ENCODE assay signal across 8 cellular contexts in the genomic region with DNA sequence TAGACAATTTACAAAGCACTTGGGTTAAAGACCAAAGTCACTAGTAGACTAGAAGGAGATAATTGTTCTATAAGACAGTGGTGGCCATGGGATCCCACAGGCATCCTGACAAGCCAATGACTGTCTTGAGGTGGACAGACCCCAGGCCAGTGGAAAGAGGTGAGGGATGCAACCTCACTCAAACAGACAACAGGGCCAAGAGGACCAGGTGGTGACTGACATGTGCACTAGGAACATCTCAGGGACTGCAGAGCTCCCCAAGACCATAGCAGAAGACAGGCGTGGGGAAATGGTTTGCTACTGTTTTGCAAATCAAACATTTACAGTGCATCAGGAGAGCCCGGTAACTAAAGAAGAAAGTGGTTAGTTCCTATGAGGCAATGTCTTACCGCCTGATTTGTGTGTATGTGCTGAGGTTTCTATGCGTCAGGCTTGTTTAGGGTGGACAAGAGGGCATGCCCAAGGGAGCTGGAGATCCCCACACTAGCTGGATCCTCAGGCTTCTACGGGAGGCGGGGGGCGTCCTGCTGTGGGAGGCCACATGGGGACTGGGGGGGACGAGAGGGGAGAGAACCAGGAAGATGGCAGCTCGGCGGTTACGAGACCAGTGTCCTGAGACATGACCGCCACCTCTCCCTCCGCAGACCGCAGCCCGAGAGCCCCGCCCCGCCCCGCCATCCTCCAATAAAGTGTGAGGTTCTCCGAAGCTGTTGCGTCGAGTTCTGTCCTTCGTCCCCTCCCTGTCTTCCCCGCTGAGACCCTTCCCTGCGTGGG. TPM values are rescaled to one million over a fixed set of nuclear protein-coding genes. Genes with fewer than 3 reads are reported as not detected.
A peak's percentile ranks its signal among the peaks of the same experiment; 100 is the strongest.
DNase-seq lines count a peak whose midpoint lies in the region; ATAC-seq and TF ChIP-seq lines count a peak whose summit lies in the region.

No MANE protein-coding gene starts in this region.

- ATAC-seq in GM21515 (IDR thresholded peaks at IDR 0.05; ENCODE audit: unreplicated experiment), result peak; percentile 44
- ATAC-seq in gastrocnemius medialis, result peak; percentile 85 to 89

- H3K27ac ChIP-seq in SJSA1 (peak overlapping the region; percentile 77), angular gyrus (ENCODE audit: low read depth, low read length) (peak overlapping the region; percentile 77), gastrocnemius medialis (peak overlapping the region; percentile 87 to 96 (median 93))

- H3K36me3 ChIP-seq in SJSA1 (peaks cover 41% of the 10 kb centered on the region), gastrocnemius medialis (peaks cover 0 to 33% of the 10 kb centered on the region in 2 donors)

- H3K4me1 ChIP-seq in SJSA1 (replicated peaks), result peaks cover 12% of the 10 kb centered on the region
- peaks cover 11 to 22% of the 10 kb centered on the region in 2 donors for H3K4me1 ChIP-seq in gastrocnemius medialis

- DNase-seq in DMS79 treated with DMSO at 0.1 percent for 48 hours (lab: John Stamatoyannopoulos, UW) (peak; percentile 46), HUDEP-2 (lab: John Stamatoyannopoulos, UW; ENCODE audit: unreplicated experiment in 76 of 76) (peak in 63 of 76 experiments; percentile 12 to 86 (median 67)), SJSA1 (ENCODE audit: low read depth in 1 of 2, low spot score in 2 of 2) (peak; percentile 81 to 89), hypothalamus (lab: John Stamatoyannopoulos, UW) (peak in 37 of 51 donors; percentile 51 to 96 (median 82)), gastrocnemius medialis (peak; percentile 72 to 84), NCI-H774 (lab: John Stamatoyannopoulos, UW) (no peak)

- H3K27me3 ChIP-seq in SJSA1 (replicated peaks), result no peaks in the 10 kb centered on the region
- H3K27me3 ChIP-seq in gastrocnemius medialis, result no peaks in the 10 kb centered on the region

- intact Hi-C loops in gastrocnemius medialis (cut with DNase I; ENCODE audit: low total_unique reads), result loop anchor here (5.0 to 10.0 kb wide), 3 partner anchors 127 to 173 kb away; partner anchors contain the start of genes DDRGK1, ITPA, LZTS3 and PTPRA

- in situ Hi-C loops in gastrocnemius medialis (cut with MboI; ENCODE audit: low sequenced_read_pairs in 4 of 4), result no loop called here

- H3K9me3 ChIP-seq in SJSA1 (replicated peaks), result no peaks in the 10 kb centered on the region
- no peaks in the 10 kb centered on the region for H3K9me3 ChIP-seq in gastrocnemius medialis

- TF ChIP-seq CTCF in gastrocnemius medialis (IDR thresholded peaks at IDR 0.05 in 4 of 5, conservative IDR thresholded peaks at IDR 0.05 in 1 of 5), result no peak

- TF ChIP-seq POLR2A in gastrocnemius medialis (IDR thresholded peaks at IDR 0.05), result no peak

- peak overlapping the region; percentile 88 for H3K4me3 ChIP-seq in SJSA1
- H3K4me3 ChIP-seq in gastrocnemius medialis, result peak overlapping the region; percentile 86 to 95 (median 92)

RNA-seq across cellular contexts. Expression of gene MRPS26, which starts 0.6 kb away (rescaled TPM):
- 53.2 and 83.0 TPM in 2 replicates for total RNA-seq in SJSA1 (2014; rRNA removed; shearing (Covaris generic))
- 10 to 100 TPM; 58.7 to 69.8 (median 62.8) TPM for total RNA-seq in gastrocnemius medialis

RNA-seq across cellular contexts. Expression of gene GNRH2, which starts 1.8 kb away (rescaled TPM):
- total RNA-seq in SJSA1 (2014; rRNA removed; shearing (Covaris generic)), result not detected in 2 replicates
- not detected for total RNA-seq in gastrocnemius medialis

RNA-seq across cellular contexts. Expression of gene OXT, which starts 26.2 kb away (rescaled TPM):
- total RNA-seq in SJSA1 (2014; rRNA removed; shearing (Covaris generic)), result not detected in 2 replicates
- 1 to 10 TPM in 1 of 4 donors, not detected in 3; 2.2 TPM for total RNA-seq in gastrocnemius medialis

RNA-seq across cellular contexts. Expression of gene AVP, which starts 39.3 kb away (rescaled TPM):
- total RNA-seq in SJSA1 (2014; rRNA removed; shearing (Covaris generic)), result not detected in 2 replicates
- total RNA-seq in gastrocnemius medialis, result not detected
